9 cellular contexts compared by ENCODE assay signal in genomic region chr1:235259133-235259778, GRCh38.
A peak's percentile ranks its signal among the peaks of the same experiment; 100 is the strongest.
DNase-seq lines count a peak whose midpoint lies in the region; ATAC-seq and TF ChIP-seq lines count a peak whose summit lies in the region.
"Had no signal": no experiment of that assay in that cellular context is flagged by ENCODE, and none has a peak within 500 bp of the region (broad histone marks: within the 10 kb centered on the region; RNA-seq: fewer than 3 reads in every experiment).

No MANE protein-coding gene starts in this region.

- POLR2A ChIA-PET in CD4-positive, alpha-beta memory T cell (lab: Charles Lee; ENCODE audit: partially characterized antibody): interaction anchor here (0.7 to 0.8 kb wide), 2 partner anchors 94 to 99 kb away, joined by 3 read pairs; no protein-coding TSS in a partner anchor

- H3K9me3 ChIP-seq in CD4-positive, alpha-beta memory T cell (ENCODE audit: control insufficient read depth in 1 of 2, low read length in 2 of 2): no peaks in the 10 kb centered on the region

- H3K27me3 Mint-ChIP-seq in CD4-positive, alpha-beta memory T cell: no peaks in the 10 kb centered on the region

- no peaks in the 10 kb centered on the region for H3K27me3 ChIP-seq in CD4-positive, alpha-beta memory T cell (ENCODE audit: insufficient read depth, low read length)
- H3K27me3 ChIP-seq in brain microvascular endothelial cell (replicated peaks): no peaks in the 10 kb centered on the region

- H3K36me3 ChIP-seq in CD4-positive, alpha-beta memory T cell (ENCODE audit: insufficient read depth, low read length): no peaks in the 10 kb centered on the region
- no peaks in the 10 kb centered on the region for H3K36me3 ChIP-seq in brain microvascular endothelial cell (replicated peaks)

- H3K4me1 Mint-ChIP-seq in CD4-positive, alpha-beta memory T cell: peaks cover 47 to 90% (median 58%) of the 10 kb centered on the region in 4 donors

- H3K4me1 ChIP-seq in CD4-positive, alpha-beta memory T cell (ENCODE audit: insufficient read depth, low read length): peaks cover 76% of the 10 kb centered on the region

- peak overlapping the region in 7 of 8 donors; percentile 10 to 74 (median 48) for H3K4me3 Mint-ChIP-seq in CD4-positive, alpha-beta memory T cell

- TF ChIP-seq CTCF in brain microvascular endothelial cell (IDR thresholded peaks at IDR 0.05; ENCODE audit: low read depth, low read length, missing control alignments): no peak

- peak overlapping the region; percentile 26 for H3K27ac ChIP-seq in CD4-positive, alpha-beta memory T cell (ENCODE audit: low read depth, low read length)
- no peak overlapping the region for H3K27ac ChIP-seq in brain microvascular endothelial cell

- intact Hi-C loops in CD4-positive, alpha-beta memory T cell (cut with micrococcal nuclease): loop anchor here (2.0 kb wide), 1 partner anchor 34 kb away; no protein-coding TSS in a partner anchor
- intact Hi-C loops in left ventricle myocardium superior (cut with micrococcal nuclease): loop anchor here (10.0 kb wide), 1 partner anchor 76 kb away; no protein-coding TSS in a partner anchor

- DNase-seq in CD4-positive, alpha-beta memory T cell: peak in 2 of 5 donors; percentile 7 to 10
- peak; percentile 8 for DNase-seq in NCI-H2196 treated with DMSO at 0.1 percent for 48 hours (lab: John Stamatoyannopoulos, UW; ENCODE audit: unreplicated experiment)
- no peak for DNase-seq in left ventricle myocardium superior
- no peak for DNase-seq in brain microvascular endothelial cell
- no peak for DNase-seq in pons (ENCODE audit: low spot score)
- no peak for DNase-seq in SKM-1 treated with dmso at 0.1 percent for 144 hours (lab: John Stamatoyannopoulos, UW; ENCODE audit: unreplicated experiment)
- DNase-seq: NK-92 treated with Interleukin-12 subunit alpha and Interleukin-12 subunit beta, amount 100 ng/mL, for 24 hours had no signal

- ATAC-seq in GM19452 (IDR thresholded peaks at IDR 0.05; ENCODE audit: unreplicated experiment): peak; percentile 62
- ATAC-seq in left ventricle myocardium superior: peak; percentile 84
- ATAC-seq in GM21576 (IDR thresholded peaks at IDR 0.05; ENCODE audit: unreplicated experiment): no peak

- no peak overlapping the region for H3K4me3 ChIP-seq in CD4-positive, alpha-beta memory T cell (ENCODE audit: low read length in 2 of 2)
- H3K4me3 ChIP-seq in brain microvascular endothelial cell (ENCODE audit: low read depth, low read length): no peak overlapping the region

- peak overlapping the region in 6 of 7 donors; percentile 27 to 81 (median 60) for H3K27ac Mint-ChIP-seq in CD4-positive, alpha-beta memory T cell

- peaks cover 0 to 36% of the 10 kb centered on the region in 2 donors for H3K36me3 Mint-ChIP-seq in CD4-positive, alpha-beta memory T cell

- CTCF ChIA-PET in CD4-positive, alpha-beta memory T cell (lab: Charles Lee; ENCODE audit: partially characterized antibody): interaction anchor here (1.1 to 10.3 kb wide), 9 partner anchors 11 to 760 kb away, joined by 3 to 130 read pairs (median 4); no protein-coding TSS in a partner anchor

- in situ Hi-C loops in brain microvascular endothelial cell (cut with HindIII; ENCODE audit: low pct_ligation_motif_present, low sequenced_read_pairs): no loop called here

- H3K9me3 Mint-ChIP-seq in CD4-positive, alpha-beta memory T cell: no peaks in the 10 kb centered on the region
